In the genomic region with DNA sequence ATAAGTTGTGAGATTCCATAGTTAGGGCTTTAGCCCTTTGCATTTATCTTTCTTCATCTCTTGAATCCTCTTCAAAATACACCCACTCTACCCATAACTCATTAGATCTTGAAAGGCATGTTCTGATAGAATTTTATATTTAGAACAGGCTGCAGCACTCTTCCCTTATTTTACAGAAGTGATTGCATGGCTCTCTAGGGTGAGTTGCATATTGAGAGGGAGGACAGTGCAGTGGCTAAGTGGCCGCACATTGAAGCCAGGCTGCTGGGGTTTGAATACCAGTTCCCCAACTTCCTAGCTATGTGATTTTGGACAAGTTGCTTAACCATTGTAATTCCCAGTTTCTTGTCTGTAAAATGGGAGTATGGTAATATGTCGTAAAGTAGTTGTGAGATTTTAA, we compare ENCODE assay signal across 40 cellular contexts. TPM values are rescaled to one million over a fixed set of nuclear protein-coding genes. Genes with fewer than 3 reads are reported as not detected.
"Had no signal": no experiment of that assay in that cellular context is flagged by ENCODE, and none has a peak within 500 bp of the region (broad histone marks: within the 10 kb centered on the region; RNA-seq: fewer than 3 reads in every experiment).

No MANE protein-coding gene starts in this region.

- H3K27me3 ChIP-seq: brain microvascular endothelial cell, gastroesophageal sphincter, hepatocyte, right lobe of liver, vagina had no signal

- H3K79me2 ChIP-seq: hepatocyte had no signal

- H2AFZ ChIP-seq: hepatocyte had no signal

- H3K27ac ChIP-seq: brain microvascular endothelial cell, coronary artery, gastroesophageal sphincter, hepatocyte, left ventricle myocardium inferior, right lobe of liver, thoracic aorta, vagina, WERI-Rb-1 had no signal

- H3K27ac Mint-ChIP-seq: activated CD4-positive, alpha-beta memory T cell treated with anti-CD3 and anti-CD28 coated beads for 36 hours; activated CD4-positive, alpha-beta T cell treated with anti-CD3 and anti-CD28 coated beads, Interleukin-2, amount 10 ng/mL, durations not matched to agents 24 days and 14 days; activated naive CD4-positive, alpha-beta T cell treated with anti-CD3 and anti-CD28 coated beads, Interleukin-2, amount 10 ng/mL, durations not matched to agents 7 days and 5 days; activated naive CD8-positive, alpha-beta T cell treated with anti-CD3 and anti-CD28 coated beads, Interleukin-2, amount 10 ng/mL, durations not matched to agents 7 days and 5 days; activated T-helper 1 cell treated with anti-CD3 and anti-CD28 coated beads, Interleukin-12 subunit alpha, Interleukin-12 subunit beta, Interleukin-2, Interleukin-4 antibody, amounts not matched to agents 30 ng/mL and 10 ng/mL and 1 ng/mL, durations not matched to agents 14 hours and 24 hours and 36 hours; nephron; progenitor cell of endocrine pancreas; stimulated activated naive CD8-positive, alpha-beta T cell treated with anti-CD3 and anti-CD28 coated beads, Interleukin-15, Interleukin-2, amounts not matched to agents 100 ng/mL and 50 ng/mL, for 24 hours; type B pancreatic cell had no signal

- H3K4me1 Mint-ChIP-seq: activated CD4-positive, alpha-beta T cell treated with anti-CD3 and anti-CD28 coated beads, Interleukin-2, amount 10 ng/mL, durations not matched to agents 24 days and 14 days; activated naive CD4-positive, alpha-beta T cell treated with anti-CD3 and anti-CD28 coated beads, Interleukin-2, amount 10 ng/mL, durations not matched to agents 7 days and 5 days; activated naive CD8-positive, alpha-beta T cell treated with anti-CD3 and anti-CD28 coated beads, Interleukin-2, amount 10 ng/mL, durations not matched to agents 7 days and 5 days; nephron had no signal

- H3K4me2 ChIP-seq: hepatocyte had no signal

- H3K36me3 ChIP-seq: brain microvascular endothelial cell, gastroesophageal sphincter, left ventricle myocardium inferior, right lobe of liver, thoracic aorta, vagina, WERI-Rb-1 had no signal

- H3K4me3 ChIP-seq: coronary artery, gastroesophageal sphincter, hepatocyte, left ventricle myocardium inferior, lung, mucosa of descending colon, right lobe of liver, vagina had no signal

- H3K4me1 ChIP-seq: gastroesophageal sphincter, left ventricle myocardium inferior, right lobe of liver, vagina had no signal

- ATAC-seq: gastroesophageal sphincter, mucosa of descending colon had no signal

- H3K9me3 Mint-ChIP-seq: activated CD4-positive, alpha-beta memory T cell treated with anti-CD3 and anti-CD28 coated beads for 36 hours; activated naive CD4-positive, alpha-beta T cell treated with anti-CD3 and anti-CD28 coated beads, Interleukin-2, amount 10 ng/mL, durations not matched to agents 7 days and 5 days; activated naive CD8-positive, alpha-beta T cell treated with anti-CD3 and anti-CD28 coated beads, Interleukin-2, amount 10 ng/mL, durations not matched to agents 7 days and 5 days; activated T-helper 1 cell treated with anti-CD3 and anti-CD28 coated beads, Interleukin-12 subunit alpha, Interleukin-12 subunit beta, Interleukin-2, Interleukin-4 antibody, amounts not matched to agents 30 ng/mL and 10 ng/mL and 1 ng/mL, durations not matched to agents 14 hours and 24 hours and 36 hours; nephron; stimulated activated naive CD8-positive, alpha-beta T cell treated with anti-CD3 and anti-CD28 coated beads, Interleukin-15, Interleukin-2, amounts not matched to agents 100 ng/mL and 50 ng/mL, for 24 hours had no signal

- DNase-seq: activated CD4-positive, alpha-beta memory T cell treated with anti-CD3 and anti-CD28 coated beads for 36 hours; activated CD4-positive, alpha-beta T cell treated with anti-CD3 and anti-CD28 coated beads, Interleukin-2, amount 10 ng/mL, durations not matched to agents 24 days and 14 days; activated CD4-positive, CD25-positive, alpha-beta regulatory T cell treated with anti-CD3 and anti-CD28 coated beads, Interleukin-2, amount 50 U/mL, for 72 hours; activated CD8-positive, alpha-beta memory T cell treated with anti-CD3 and anti-CD28 coated beads, Interleukin-2, amount 50 U/mL, for 4 hours; activated gamma-delta T cell; activated naive CD4-positive, alpha-beta T cell treated with anti-CD3 and anti-CD28 coated beads, Interleukin-2, amount 10 ng/mL, durations not matched to agents 7 days and 5 days; activated naive CD8-positive, alpha-beta T cell treated with anti-CD3 and anti-CD28 coated beads, Interleukin-2, amount 10 ng/mL, durations not matched to agents 7 days and 5 days; activated T-cell treated with anti-CD3 and anti-CD28 coated beads, Interleukin-2, amount 50 U/mL, for 1 hour; amniotic stem cell; brain microvascular endothelial cell; islet precursor cell; left ventricle myocardium inferior; mucosa of descending colon; right lobe of liver; stimulated activated CD4-positive, alpha-beta T cell treated with anti-CD3 and anti-CD28 coated beads, Interleukin-12 subunit alpha, Interleukin-12 subunit beta, amount 100 ng/mL, for 4 hours; stimulated activated CD4-positive, alpha-beta T cell treated with anti-CD3 and anti-CD28 coated beads, Interleukin-4, amount 100 ng/mL, for 1 hour; T1000; WERI-Rb-1 had no signal

- H3K36me3 Mint-ChIP-seq: activated CD4-positive, alpha-beta memory T cell treated with anti-CD3 and anti-CD28 coated beads for 36 hours; activated naive CD4-positive, alpha-beta T cell treated with anti-CD3 and anti-CD28 coated beads, Interleukin-2, amount 10 ng/mL, durations not matched to agents 7 days and 5 days; activated naive CD8-positive, alpha-beta T cell treated with anti-CD3 and anti-CD28 coated beads, Interleukin-2, amount 10 ng/mL, durations not matched to agents 7 days and 5 days; type B pancreatic cell had no signal

- H3K9me3 ChIP-seq: gastroesophageal sphincter, left ventricle myocardium inferior, mucosa of descending colon, right lobe of liver, thoracic aorta, vagina had no signal

- H3K4me3 Mint-ChIP-seq: activated CD4-positive, alpha-beta memory T cell treated with anti-CD3 and anti-CD28 coated beads for 36 hours; activated CD4-positive, alpha-beta T cell treated with anti-CD3 and anti-CD28 coated beads, Interleukin-2, amount 10 ng/mL, durations not matched to agents 24 days and 14 days; activated naive CD4-positive, alpha-beta T cell treated with anti-CD3 and anti-CD28 coated beads, Interleukin-2, amount 10 ng/mL, durations not matched to agents 7 days and 5 days; activated naive CD8-positive, alpha-beta T cell treated with anti-CD3 and anti-CD28 coated beads, Interleukin-2, amount 10 ng/mL, durations not matched to agents 7 days and 5 days; activated T-helper 1 cell treated with anti-CD3 and anti-CD28 coated beads, Interleukin-12 subunit alpha, Interleukin-12 subunit beta, Interleukin-2, Interleukin-4 antibody, amounts not matched to agents 30 ng/mL and 10 ng/mL and 1 ng/mL, durations not matched to agents 14 hours and 24 hours and 36 hours; nephron; stimulated activated naive CD8-positive, alpha-beta T cell treated with anti-CD3 and anti-CD28 coated beads, Interleukin-15, Interleukin-2, amounts not matched to agents 100 ng/mL and 50 ng/mL, for 24 hours; type B pancreatic cell had no signal

RNA-seq across cellular contexts. Expression of a gene that starts 2.5 kb away (rescaled TPM):
- total RNA-seq: astrocyte, endothelial cell of umbilical vein, fibroblast of lung, fibroblast of villous mesenchyme, hepatocyte, osteocyte, progenitor cell of endocrine pancreas, renal cortical epithelial cell had no signal
- polyA plus RNA-seq: endothelial cell of umbilical vein, fibroblast of lung had no signal

RNA-seq across cellular contexts. Expression of a gene that starts 35.6 kb away (rescaled TPM):
- total RNA-seq: activated CD8-positive, alpha-beta memory T cell treated with anti-CD3 and anti-CD28 coated beads for 36 hours; activated naive CD8-positive, alpha-beta T cell treated with anti-CD3 and anti-CD28 coated beads, Interleukin-2, amount 10 ng/mL, durations not matched to agents 7 days and 5 days; astrocyte; cardiac septum; cerebellum; endothelial cell of umbilical vein; fibroblast of lung; fibroblast of villous mesenchyme; mesenteric fat pad; osteocyte; skeletal muscle tissue; thoracic aorta had no signal
- polyA plus RNA-seq: endothelial cell of umbilical vein, fibroblast of lung had no signal
